ENCODE assay signal across 12 cellular contexts in genomic region chr2:113126845-113127645, GRCh38. TPM values are rescaled to one million over a fixed set of nuclear protein-coding genes. Genes with fewer than 3 reads are reported as not detected.
A peak's percentile ranks its signal among the peaks of the same experiment; 100 is the strongest.
DNase-seq lines count a peak whose midpoint lies in the region; ATAC-seq and TF ChIP-seq lines count a peak whose summit lies in the region.
"Had no signal": no experiment of that assay in that cellular context is flagged by ENCODE, and none has a peak within 500 bp of the region (broad histone marks: within the 10 kb centered on the region; RNA-seq: fewer than 3 reads in every experiment).

TSS of gene IL1RN (plus strand) at chr2:113127598. CDS start at chr2:113127625, 27 bp downstream.

- no peaks in the 10 kb centered on the region for H3K27me3 Mint-ChIP-seq in MCF 10A (ENCODE audit: insufficient read depth, unreplicated experiment)
- no peaks in the 10 kb centered on the region for H3K27me3 Mint-ChIP-seq in memory B cell

- TF ChIP-seq CTCF in mammary epithelial cell (conservative IDR thresholded peaks at IDR 0.05 in 1 of 2, IDR thresholded peaks at IDR 0.05 in 1 of 2; ENCODE audit: extremely low read depth in 1 of 2, insufficient read depth in 1 of 2, low read depth in 1 of 2, low read length in 2 of 2) (no peak), MCF 10A (IDR thresholded peaks at IDR 0.05; ENCODE audit: unreplicated experiment) (no peak)

- DNase-seq in mammary epithelial cell, result no peak
- no peak for DNase-seq in MCF 10A (ENCODE audit: unreplicated experiment)
- DNase-seq in memory B cell (ENCODE audit: low spot score in 2 of 2), result no peak
- DNase-seq in aorta, result peak in 1 of 2 donors; percentile 62
- DNase-seq in NCI-H2081 treated with DMSO at 0.1 percent for 48 hours (lab: John Stamatoyannopoulos, UW), result no peak
- DNase-seq: activated CD8-positive, alpha-beta memory T cell treated with anti-CD3 and anti-CD28 coated beads, Interleukin-2, amount 50 U/mL, for 4 hours; GM23248 had no signal

- in situ Hi-C loops in mammary epithelial cell (cut with MboI; ENCODE audit: low sequenced_read_pairs in 2 of 2), result no loop called here

- peaks cover 15% of the 10 kb centered on the region for H3K4me1 Mint-ChIP-seq in MCF 10A (ENCODE audit: insufficient read depth, unreplicated experiment)
- peaks cover 10% of the 10 kb centered on the region for H3K4me1 Mint-ChIP-seq in memory B cell

- H3K4me2 ChIP-seq in mammary epithelial cell (ENCODE audit: insufficient read depth, low read depth, low read length), result no peak within 1 kb of the TSS

- H3K4me3 ChIP-seq in mammary epithelial cell (replicated peaks in 1 of 3; ENCODE audit: insufficient read depth in 1 of 3, low read depth in 2 of 3, low read length in 3 of 3), result no peak within 1 kb of the TSS
- no peak within 1 kb of the TSS for H3K4me3 ChIP-seq in aorta (ENCODE audit: low read length in 2 of 2)
- H3K4me3 ChIP-seq: GM23248 had no signal

- H3K36me3 Mint-ChIP-seq in MCF 10A (ENCODE audit: insufficient read depth, unreplicated experiment) (no peaks in the 10 kb centered on the region), memory B cell (no peaks in the 10 kb centered on the region)

- H3K9me3 Mint-ChIP-seq in MCF 10A (ENCODE audit: unreplicated experiment) (peaks cover 7% of the 10 kb centered on the region), memory B cell (no peaks in the 10 kb centered on the region)
- H3K9me3 Mint-ChIP-seq: T-helper 1 cell treated with Interleukin-12 subunit alpha and Interleukin-12 subunit beta and Interleukin-4 antibody, amounts not matched to agents 30 μg/mL and 1 μg/mL, for 36 hours had no signal

- peaks cover 2% of the 10 kb centered on the region for H3K36me3 ChIP-seq in mammary epithelial cell (ENCODE audit: insufficient read depth, low read length)
- no peaks in the 10 kb centered on the region for H3K36me3 ChIP-seq in aorta (ENCODE audit: control insufficient read depth in 1 of 2, insufficient read depth in 2 of 2, low read length in 1 of 2)

- no peaks in the 10 kb centered on the region for H3K79me2 ChIP-seq in mammary epithelial cell (ENCODE audit: insufficient read depth, low read length)

- no TSS peak for BruUV-seq in mammary epithelial cell (replicated peaks; lab: Mats Ljungman, UMichigan)
- no TSS peak for BruUV-seq in MCF 10A (replicated peaks; lab: Mats Ljungman, UMichigan)

- intact Hi-C loops in mammary epithelial cell (cut with micrococcal nuclease), result no loop called here
- intact Hi-C loops in MCF 10A (cut with micrococcal nuclease), result no loop called here
- intact Hi-C loops in aorta (cut with DNase I), result no loop called here

- H3K27me3 ChIP-seq in mammary epithelial cell (ENCODE audit: insufficient read depth, low read length), result no peaks in the 10 kb centered on the region
- H3K27me3 ChIP-seq in aorta (ENCODE audit: control insufficient read depth in 1 of 2, insufficient read depth in 2 of 2, low read length in 1 of 2), result no peaks in the 10 kb centered on the region

- no peak within 1 kb of the TSS for H3K9ac ChIP-seq in mammary epithelial cell (ENCODE audit: insufficient read depth, low read length)
- H3K9ac ChIP-seq: GM23248 had no signal

- no peak for ATAC-seq in esophagus mucosa
- peak; percentile 31 for ATAC-seq in memory B cell (ENCODE audit: low read depth)
- peak; percentile 52 for ATAC-seq in aorta (ENCODE audit: low FRiP score)
- ATAC-seq in SK-N-SH treated with all-trans-retinoic acid at 6 μM for 48 hours, result no peak
- ATAC-seq in HG03354 (IDR thresholded peaks at IDR 0.05; ENCODE audit: poor library complexity, severe bottlenecking, unreplicated experiment), result no peak

- H3K4me1 ChIP-seq in mammary epithelial cell (ENCODE audit: insufficient read depth, low read length), result peaks cover 14% of the 10 kb centered on the region
- no peaks in the 10 kb centered on the region for H3K4me1 ChIP-seq in aorta (ENCODE audit: control insufficient read depth in 1 of 2, insufficient read depth in 2 of 2, low read length in 2 of 2)

- H3K9me3 ChIP-seq in mammary epithelial cell (replicated peaks; ENCODE audit: insufficient read depth, low read length) (no peaks in the 10 kb centered on the region), aorta (ENCODE audit: control insufficient read depth, low read length) (no peaks in the 10 kb centered on the region)

- H3K27ac ChIP-seq in mammary epithelial cell (ENCODE audit: insufficient read depth, low read depth, low read length) (no peak within 1 kb of the TSS), aorta (ENCODE audit: low read depth in 1 of 2, low read length in 2 of 2) (no peak within 1 kb of the TSS)
- H3K27ac ChIP-seq: GM23248 had no signal

- H3K27ac Mint-ChIP-seq in MCF 10A (ENCODE audit: low read depth, unreplicated experiment) (no peak within 1 kb of the TSS), memory B cell (no peak within 1 kb of the TSS)
- H3K27ac Mint-ChIP-seq: T-helper 1 cell treated with Interleukin-12 subunit alpha and Interleukin-12 subunit beta and Interleukin-4 antibody, amounts not matched to agents 30 μg/mL and 1 μg/mL, for 36 hours had no signal

- no peaks in the 10 kb centered on the region for H4K20me1 ChIP-seq in mammary epithelial cell (ENCODE audit: insufficient read depth, low read length)

- H3K4me3 Mint-ChIP-seq in MCF 10A (ENCODE audit: unreplicated experiment) (no peak within 1 kb of the TSS), memory B cell (no peak within 1 kb of the TSS)
- H3K4me3 Mint-ChIP-seq: T-helper 1 cell treated with Interleukin-12 subunit alpha and Interleukin-12 subunit beta and Interleukin-4 antibody, amounts not matched to agents 30 μg/mL and 1 μg/mL, for 36 hours had no signal

- 91% methylated on average over 16 of the region's 16 CpGs for WGBS in mammary epithelial cell (ENCODE audit: low coverage, missing lambda C conversion rate)
- WGBS in aorta, 2 donors, result 82 to 84% methylated on average over 16 of the region's 16 CpGs

- no peak within 1 kb of the TSS for H2AFZ ChIP-seq in mammary epithelial cell (ENCODE audit: low read depth, low read length)
- H2AFZ ChIP-seq: GM23248 had no signal

- dilution Hi-C loops in mammary epithelial cell (cut with HindIII; ENCODE audit: low sequenced_read_pairs), result loop anchor here (25.0 kb wide), 1 partner anchor 260 kb away; no protein-coding TSS in a partner anchor

- POLR2A ChIA-PET in MCF 10A (lab: Yijun Ruan, JAX), result interaction anchor here (0.6 to 1.1 kb wide), 2 partner anchors 9 to 81 kb away, joined by 4 read pairs; no protein-coding TSS in a partner anchor

- CTCF ChIA-PET in mammary epithelial cell (lab: Charles Lee; ENCODE audit: low non-redundant PET), result no interaction called here
- CTCF ChIA-PET in MCF 10A (lab: Yijun Ruan, JAX), result interaction anchor here (1.2 to 4.6 kb wide), 3 partner anchors 10 to 263 kb away, joined by 3 to 36 read pairs (median 7); no protein-coding TSS in a partner anchor

TF ChIP-seq in SK-N-SH treated with all-trans-retinoic acid at 6 μM for 48 hours, 23 proteins besides CTCF, POLR2A, EP300 and RAD21:
- no peak for TF ChIP-seq TCF4 (CRISPR knock-in tag; IDR thresholded peaks at IDR 0.05; ENCODE audit: borderline replicate concordance)
- TF ChIP-seq ZC3H10 (CRISPR knock-in tag; IDR thresholded peaks at IDR 0.05), result no peak
- no peak for TF ChIP-seq BACH2 (CRISPR knock-in tag; IDR thresholded peaks at IDR 0.05; ENCODE audit: borderline replicate concordance)
- TF ChIP-seq ZFP3 (CRISPR knock-in tag; IDR thresholded peaks at IDR 0.05), result no peak
- TF ChIP-seq ISL1 (CRISPR knock-in tag; IDR thresholded peaks at IDR 0.05), result no peak
- no peak for TF ChIP-seq RARB (CRISPR knock-in tag; IDR thresholded peaks at IDR 0.05)
- no peak for TF ChIP-seq ZFP30 (CRISPR knock-in tag; IDR thresholded peaks at IDR 0.05)
- TF ChIP-seq ZNF70 (CRISPR knock-in tag; IDR thresholded peaks at IDR 0.05), result no peak
- TF ChIP-seq ARNTL (CRISPR knock-in tag; IDR thresholded peaks at IDR 0.05; ENCODE audit: borderline replicate concordance, low read depth), result no peak
- TF ChIP-seq PPARA (CRISPR knock-in tag; IDR thresholded peaks at IDR 0.05; ENCODE audit: borderline replicate concordance), result no peak
- TF ChIP-seq CREB5 (CRISPR knock-in tag; IDR thresholded peaks at IDR 0.05; ENCODE audit: low read depth), result no peak
- TF ChIP-seq SNAI2 (CRISPR knock-in tag; IDR thresholded peaks at IDR 0.05), result no peak
- no peak for TF ChIP-seq TOX (CRISPR knock-in tag; IDR thresholded peaks at IDR 0.05; ENCODE audit: borderline replicate concordance)
- no peak for TF ChIP-seq POU6F1 (CRISPR knock-in tag; IDR thresholded peaks at IDR 0.05; ENCODE audit: borderline replicate concordance, low read depth)
- no peak for TF ChIP-seq GLIS3 (CRISPR knock-in tag; IDR thresholded peaks at IDR 0.05)
- no peak for TF ChIP-seq ZNF8 (CRISPR knock-in tag; IDR thresholded peaks at IDR 0.05)
- no peak for TF ChIP-seq ZNF565 (CRISPR knock-in tag; conservative IDR thresholded peaks at IDR 0.05; ENCODE audit: low read depth)

RNA-seq across cellular contexts. Expression of gene IL1RN, which starts in this region (rescaled TPM):
- 10 to 100 TPM in 1 of 2 donors, 1 to 10 TPM in 1; 1.0 to 18.0 TPM for total RNA-seq in mammary epithelial cell
- polyA plus RNA-seq in mammary epithelial cell, result 38.0 TPM
- polyA minus RNA-seq in mammary epithelial cell, result 21.7 TPM
- total RNA-seq in MCF 10A (2022), result 0.39 TPM in 1 of 2 replicates, not detected in the other
- total RNA-seq in esophagus mucosa, result 871 TPM
- 1 to 10 TPM; 6.0 to 7.1 TPM for total RNA-seq in aorta
- polyA plus RNA-seq in aorta, result 10 to 100 TPM in 1 of 2 donors, under 1 TPM in 1; 0.74 to 11.6 TPM
- total RNA-seq: A673, GM23248 had no signal
- polyA plus RNA-seq: GM23248 had no signal

Comparison
In these comparisons a context has a peak if more than half of its experiments do, and no peak if none do; other contexts are left out.
1. RNA of gene IL1RN (total RNA-seq): 871 TPM in esophagus mucosa (single experiment); 1.0 to 18.0 TPM in mammary epithelial cell, 6.0 to 7.1 TPM in aorta and 0.39 TPM in MCF 10A; every median in the first group is over 10 times any median in the second.
2. ATAC-seq: peak in memory B cell (single experiment) and aorta (single experiment); none in esophagus mucosa (single experiment), SK-N-SH treated with all-trans-retinoic acid at 6 μM for 48 hours (single experiment) and HG03354 (single experiment).